Comparison of ENCODE assay signal across 8 cellular contexts in genomic region chr10:3836222-3836820, GRCh38. TPM values are rescaled to one million over a fixed set of nuclear protein-coding genes. Genes with fewer than 3 reads are reported as not detected.
DNase-seq lines count a peak whose midpoint lies in the region; ATAC-seq and TF ChIP-seq lines count a peak whose summit lies in the region.
"Had no signal": no experiment of that assay in that cellular context is flagged by ENCODE, and none has a peak within 500 bp of the region (broad histone marks: within the 10 kb centered on the region; RNA-seq: fewer than 3 reads in every experiment).

No MANE protein-coding gene starts in this region.

- no peak overlapping the region; the same call in 2 of the 3 replicates for H2BK15ac ChIP-seq in IMR-90 (ENCODE audit: low read depth, low read length)

- H3K4me1 ChIP-seq in IMR-90 (ENCODE audit: control insufficient read depth, insufficient read depth, low read length) (peaks cover 7% of the 10 kb centered on the region), neural progenitor cell (no peaks in the 10 kb centered on the region)
- peaks cover 0 to 8% of the 10 kb centered on the region in 2 donors for H3K4me1 ChIP-seq in naive thymus-derived CD4-positive, alpha-beta T cell (ENCODE audit: control insufficient read depth in 2 of 2, insufficient read depth in 2 of 2, low read length in 2 of 2)

- no peak overlapping the region for H3K14ac ChIP-seq in IMR-90 (replicated peaks; ENCODE audit: low read depth, low read length)

- peak overlapping the region in 1 of 9 donors; percentile 73 for H3K27ac Mint-ChIP-seq in naive thymus-derived CD4-positive, alpha-beta T cell
- no peak overlapping the region for H3K27ac Mint-ChIP-seq in neural progenitor cell

- H4K8ac ChIP-seq in IMR-90 (ENCODE audit: low read depth in 2 of 2, low read length in 2 of 2) = peak overlapping the region; percentile 61 to 73; a peak in 2 of 4 replicates

- DNase-seq in IMR-90 = no peak
- no peak for DNase-seq in naive thymus-derived CD4-positive, alpha-beta T cell
- DNase-seq in neural progenitor cell (ENCODE audit: low spot score) = no peak
- DNase-seq in NCI-H774 (lab: John Stamatoyannopoulos, UW) = no peak
- DNase-seq: nucleus accumbens had no signal

- peaks cover 0 to 52% (median 0%) of the 10 kb centered on the region in 7 donors for H3K4me1 Mint-ChIP-seq in naive thymus-derived CD4-positive, alpha-beta T cell
- H3K4me1 Mint-ChIP-seq in neural progenitor cell = peaks cover 10% of the 10 kb centered on the region

- dilution Hi-C loops in IMR-90 (cut with HindIII; ENCODE audit: low sequenced_read_pairs, unreplicated experiment) = no loop called here

- no peak overlapping the region for H4K5ac ChIP-seq in IMR-90 (ENCODE audit: low read depth, low read length)

- TF ChIP-seq CTCF in IMR-90 (conservative IDR thresholded peaks at IDR 0.05; ENCODE audit: low read depth, low read length) (no peak), neural progenitor cell (IDR thresholded peaks at IDR 0.05) (no peak)

- no peak overlapping the region for H3K27ac ChIP-seq in IMR-90 (ENCODE audit: insufficient read depth, low read length)
- H3K27ac ChIP-seq in naive thymus-derived CD4-positive, alpha-beta T cell (ENCODE audit: low read depth, low read length) = no peak overlapping the region
- no peak overlapping the region for H3K27ac ChIP-seq in neural progenitor cell

- H4K20me1 ChIP-seq in IMR-90 (ENCODE audit: insufficient read depth, low read length) = no peaks in the 10 kb centered on the region
- H4K20me1 ChIP-seq in neural progenitor cell (ENCODE audit: low read depth) = no peaks in the 10 kb centered on the region

- no peak overlapping the region for H2BK120ac ChIP-seq in IMR-90 (ENCODE audit: low read depth, low read length)

- H3K4me3 Mint-ChIP-seq in naive thymus-derived CD4-positive, alpha-beta T cell = peak overlapping the region in 1 of 10 donors; percentile 37
- no peak overlapping the region for H3K4me3 Mint-ChIP-seq in neural progenitor cell

- WGBS in IMR-90 (ENCODE audit: extremely low coverage in 2 of 2, insufficient read length in 1 of 2), 2 experiments = no CpG with 5 or more reads among the region's 2 CpGs

- peaks cover 0 to 3% (median 0%) of the 10 kb centered on the region in 5 donors for H3K36me3 Mint-ChIP-seq in naive thymus-derived CD4-positive, alpha-beta T cell
- H3K36me3 Mint-ChIP-seq in neural progenitor cell = no peaks in the 10 kb centered on the region

- CTCF ChIA-PET in IMR-90 (lab: Yijun Ruan, JAX) = interaction anchor here (0.6 kb wide), 1 partner anchor 491 kb away, joined by 3 read pairs; no protein-coding TSS in a partner anchor
- CTCF ChIA-PET in naive thymus-derived CD4-positive, alpha-beta T cell (lab: Charles Lee) = no interaction called here

- H3K9me3 ChIP-seq in IMR-90 (ENCODE audit: control insufficient read depth, insufficient read depth, low read length) = no peaks in the 10 kb centered on the region
- H3K9me3 ChIP-seq in naive thymus-derived CD4-positive, alpha-beta T cell (ENCODE audit: control insufficient read depth in 2 of 3, low read length in 3 of 3) = no peaks in the 10 kb centered on the region
- no peaks in the 10 kb centered on the region for H3K9me3 ChIP-seq in neural progenitor cell (ENCODE audit: low read depth)

- peaks cover 0 to 2% (median 0%) of the 10 kb centered on the region in 11 donors for H3K9me3 Mint-ChIP-seq in naive thymus-derived CD4-positive, alpha-beta T cell
- H3K9me3 Mint-ChIP-seq in neural progenitor cell = peaks cover 4% of the 10 kb centered on the region

- no peak overlapping the region for H3K4ac ChIP-seq in IMR-90 (ENCODE audit: low read depth, low read length)

- no peak for TF ChIP-seq RAD21 in IMR-90 (IDR thresholded peaks at IDR 0.05; ENCODE audit: low read length)

- no peaks in the 10 kb centered on the region for H3K79me2 ChIP-seq in neural progenitor cell (ENCODE audit: low read depth)

- H3K56ac ChIP-seq in IMR-90 (ENCODE audit: extremely low read depth, insufficient read depth, low read length) = no peak overlapping the region

- H3F3A ChIP-seq in neural progenitor cell (ENCODE audit: low read depth) = no peaks in the 10 kb centered on the region

- H2AK9ac ChIP-seq in IMR-90 (replicated peaks; ENCODE audit: low read depth, low read length, poor library complexity) = no peak overlapping the region

- H3K9ac ChIP-seq in IMR-90 (ENCODE audit: low read depth, low read length) = no peak overlapping the region
- no peak overlapping the region for H3K9ac ChIP-seq in neural progenitor cell

- no peak overlapping the region for H4K91ac ChIP-seq in IMR-90 (ENCODE audit: insufficient read depth, low read depth, low read length)

- no peak overlapping the region for H2BK5ac ChIP-seq in IMR-90 (ENCODE audit: low read depth, low read length, poor library complexity, severe bottlenecking)

- in situ Hi-C loops in IMR-90 (cut with MboI; ENCODE audit: low sequenced_read_pairs) = no loop called here

- no peak overlapping the region for H2AFZ ChIP-seq in IMR-90 (replicated peaks; ENCODE audit: low read length, poor library complexity)
- no peak overlapping the region for H2AFZ ChIP-seq in neural progenitor cell (replicated peaks)

- intact Hi-C loops in IMR-90 (cut with micrococcal nuclease) = no loop called here
- intact Hi-C loops in naive thymus-derived CD4-positive, alpha-beta T cell (cut with micrococcal nuclease) = loop anchor here in 1 of 2 donors (5.0 kb wide), 1 partner anchor 201 kb away; no protein-coding TSS in a partner anchor

- no peak for TF ChIP-seq POLR2A in IMR-90 (IDR thresholded peaks at IDR 0.05; ENCODE audit: low read depth, low read length)

- no peaks in the 10 kb centered on the region for H3K27me3 Mint-ChIP-seq in naive thymus-derived CD4-positive, alpha-beta T cell
- H3K27me3 Mint-ChIP-seq in neural progenitor cell (ENCODE audit: insufficient read depth, low read depth) = peaks cover 6% of the 10 kb centered on the region

- ATAC-seq in GM18870 (IDR thresholded peaks at IDR 0.05; ENCODE audit: unreplicated experiment) = peak; percentile 46
- ATAC-seq in GM21723 (IDR thresholded peaks at IDR 0.05; ENCODE audit: unreplicated experiment) = peak; percentile 66
- no peak for ATAC-seq in IMR-90 (ENCODE audit: low read depth)
- ATAC-seq in naive thymus-derived CD4-positive, alpha-beta T cell = peak; percentile 58
- ATAC-seq in GM18519 (IDR thresholded peaks at IDR 0.05; ENCODE audit: low FRiP score, unreplicated experiment) = no peak

- H2BK20ac ChIP-seq in IMR-90 (ENCODE audit: low read depth, low read length) = no peak overlapping the region

- H3K36me3 ChIP-seq in IMR-90 (ENCODE audit: control insufficient read depth, insufficient read depth, low read length) = no peaks in the 10 kb centered on the region
- no peaks in the 10 kb centered on the region for H3K36me3 ChIP-seq in naive thymus-derived CD4-positive, alpha-beta T cell (ENCODE audit: control insufficient read depth in 2 of 3, insufficient read depth in 3 of 3, low read length in 3 of 3)
- H3K36me3 ChIP-seq in neural progenitor cell = no peaks in the 10 kb centered on the region

- H3K27me3 ChIP-seq in IMR-90 (ENCODE audit: control insufficient read depth, insufficient read depth, low read length) (no peaks in the 10 kb centered on the region), neural progenitor cell (no peaks in the 10 kb centered on the region)
- H3K27me3 ChIP-seq in naive thymus-derived CD4-positive, alpha-beta T cell (ENCODE audit: control insufficient read depth in 2 of 2, insufficient read depth in 2 of 2, low read length in 2 of 2) = no peaks in the 10 kb centered on the region

- POLR2A ChIA-PET in IMR-90 (lab: Charles Lee; ENCODE audit: unreplicated experiment) = no interaction called here
- POLR2A ChIA-PET in naive thymus-derived CD4-positive, alpha-beta T cell (lab: Charles Lee) = interaction anchor here (0.7 to 6.0 kb wide), 4 partner anchors 12 to 52 kb away, joined by 3 to 44 read pairs (median 3); partner anchors contain the start of gene KLF6

- H3K18ac ChIP-seq in IMR-90 (ENCODE audit: low read depth, low read length) = peak overlapping the region; percentile 92; the same call in 1 of the 2 replicates

- H3K23ac ChIP-seq in IMR-90 (ENCODE audit: low read depth, low read length) = no peak overlapping the region

- H3K79me1 ChIP-seq in IMR-90 (ENCODE audit: low read depth in 1 of 2, low read length in 2 of 2) = no peaks in the 10 kb centered on the region

- no peaks in the 10 kb centered on the region for H3K9me1 ChIP-seq in IMR-90 (ENCODE audit: insufficient read depth, low read length)

- BruUV-seq in IMR-90 (replicated peaks; lab: Mats Ljungman, UMichigan) = no TSS peak

- no peak overlapping the region for H2AK5ac ChIP-seq in IMR-90 (ENCODE audit: low read depth, low read length)

- H3K4me3 ChIP-seq in IMR-90 (ENCODE audit: insufficient read depth, low read depth, low read length) = no peak overlapping the region
- H3K4me3 ChIP-seq in naive thymus-derived CD4-positive, alpha-beta T cell (ENCODE audit: low read length) = no peak overlapping the region
- no peak overlapping the region for H3K4me3 ChIP-seq in neural progenitor cell

- H3K4me2 ChIP-seq in IMR-90 (ENCODE audit: low read depth, low read length) = no peak overlapping the region
- H3K4me2 ChIP-seq in neural progenitor cell = no peak overlapping the region

TF ChIP-seq in IMR-90, 13 proteins besides CTCF, POLR2A, EP300 and RAD21:
- no peak for TF ChIP-seq RCOR1 (IDR thresholded peaks at IDR 0.05; ENCODE audit: insufficient replicate concordance, low read length)

RNA-seq across cellular contexts. Expression of gene KLF6, which starts 51.3 kb away (rescaled TPM):
- total RNA-seq in IMR-90 (2012; rRNA removed) (69.0 and 98.6 TPM in 2 replicates), neural progenitor cell (ENCODE audit: low replicate concordance) (8.7 and 11.9 TPM in 2 replicates)
- polyA plus RNA-seq in IMR-90 (2012; rRNA removed) = 123 and 175 TPM in 2 replicates
- polyA plus RNA-seq in IMR-90 (2012; cell fraction: cytosol; rRNA removed) = 70.4 and 114 TPM in 2 replicates
- 720 and 827 TPM in 2 replicates for polyA plus RNA-seq in IMR-90 (2012; cell fraction: nucleus; rRNA removed; ENCODE audit: low replicate concordance)
- total RNA-seq in naive thymus-derived CD4-positive, alpha-beta T cell = 1,000 to 10,000 TPM in 1 of 5 experiments, 100 to 1,000 TPM in 4; 142 to 1,870 (median 168) TPM
- polyA plus RNA-seq in naive thymus-derived CD4-positive, alpha-beta T cell = 100 to 1,000 TPM; 153 to 190 TPM

Comparison
In these comparisons a context has a peak if more than half of its experiments do, and no peak if none do; other contexts are left out.
1. ATAC-seq: peak in GM18870 (single experiment), GM21723 (single experiment) and naive thymus-derived CD4-positive, alpha-beta T cell (single experiment); none in IMR-90 (single experiment) and GM18519 (single experiment).